8 cellular contexts compared by ENCODE assay signal in genomic region chr17:75828051-75828400, GRCh38. TPM values are rescaled to one million over a fixed set of nuclear protein-coding genes. Genes with fewer than 3 reads are reported as not detected.
DNase-seq lines count a peak whose midpoint lies in the region; ATAC-seq and TF ChIP-seq lines count a peak whose summit lies in the region.

No MANE protein-coding gene starts in this region.

- no peak overlapping the region for H3K4ac ChIP-seq in neuronal stem cell (ENCODE audit: low read length)

- H4K20me1 ChIP-seq in BLaER1, result peaks cover 40% of the 10 kb centered on the region
- no peaks in the 10 kb centered on the region for H4K20me1 ChIP-seq in KMS-11 (ENCODE audit: insufficient read depth)

- H3K4me3 ChIP-seq in BLaER1 (peak overlapping the region; percentile 19; the same call in 1 of the 2 replicates), KMS-11 (IDR thresholded peaks at IDR 0.05; ENCODE audit: insufficient read depth, low read depth, low read length) (no peak overlapping the region), choroid plexus epithelial cell (ENCODE audit: low read depth, low read length) (peak overlapping the region; percentile 54), neuronal stem cell (ENCODE audit: low read length in 2 of 2) (no peak overlapping the region)

- H3K36me3 ChIP-seq in BLaER1 (peaks cover 72% of the 10 kb centered on the region), KMS-11 (ENCODE audit: insufficient read depth) (no peaks in the 10 kb centered on the region), neuronal stem cell (replicated peaks in 1 of 2; ENCODE audit: control insufficient read depth in 2 of 2, insufficient read depth in 2 of 2, low read length in 2 of 2) (peaks cover 20 to 34% of the 10 kb centered on the region in 2 donors)

- H2BK5ac ChIP-seq in neuronal stem cell (ENCODE audit: low read length), result no peak overlapping the region

- H3K9me3 ChIP-seq in BLaER1 (no peaks in the 10 kb centered on the region), neuronal stem cell (replicated peaks in 1 of 2; ENCODE audit: control insufficient read depth in 2 of 2, insufficient read depth in 1 of 2, low read depth in 1 of 2, low read length in 2 of 2) (no peaks in the 10 kb centered on the region)

- no peak overlapping the region for H2BK12ac ChIP-seq in neuronal stem cell (ENCODE audit: low read length)

- H3K23ac ChIP-seq in neuronal stem cell (ENCODE audit: low read depth, low read length, poor library complexity), result peak overlapping the region; percentile 97

- peak overlapping the region; percentile 97 for H4K8ac ChIP-seq in neuronal stem cell (ENCODE audit: low read depth, low read length)

- H3K79me2 ChIP-seq in KMS-11 (ENCODE audit: insufficient read depth, low read depth), result no peaks in the 10 kb centered on the region

- H4K91ac ChIP-seq in neuronal stem cell (ENCODE audit: low read depth, low read length, poor library complexity), result no peak overlapping the region

- H2AFZ ChIP-seq in KMS-11 (ENCODE audit: low read depth) (peak overlapping the region; percentile 82), neuronal stem cell (ENCODE audit: low read length) (peak overlapping the region; percentile 53)

- no CpG with 5 or more reads among the region's 12 CpGs for WGBS in neuronal stem cell (ENCODE audit: extremely low coverage in 2 of 2, insufficient read length in 2 of 2, insufficient replicate concordance in 1 of 2), 2 donors

- H3K27ac ChIP-seq in BLaER1, result peak overlapping the region; percentile 84
- H3K27ac ChIP-seq in KMS-11, result peak overlapping the region; percentile 30; the same call in 1 of the 2 replicates
- no peak overlapping the region for H3K27ac ChIP-seq in neuronal stem cell (replicated peaks; ENCODE audit: low read length)

- TF ChIP-seq CTCF in KMS-11 (conservative IDR thresholded peaks at IDR 0.05; ENCODE audit: low read depth, low read length) (no peak), choroid plexus epithelial cell (conservative IDR thresholded peaks at IDR 0.05; ENCODE audit: low read depth, low read length) (no peak)

- peak overlapping the region; percentile 9 for H2AK5ac ChIP-seq in neuronal stem cell (ENCODE audit: low read depth, low read length)

- H3K4me2 ChIP-seq in BLaER1, result peak overlapping the region; percentile 86
- peak overlapping the region; percentile 56; the same call in 1 of the 2 replicates for H3K4me2 ChIP-seq in KMS-11
- H3K4me2 ChIP-seq in neuronal stem cell (ENCODE audit: insufficient read depth, low read length, poor library complexity, severe bottlenecking), result peak overlapping the region; percentile 57

- H3K4me1 ChIP-seq in BLaER1, result peaks cover 69% of the 10 kb centered on the region
- H3K4me1 ChIP-seq in KMS-11 (ENCODE audit: low read depth, poor library complexity, severe bottlenecking), result peaks cover 17% of the 10 kb centered on the region
- peaks cover 11 to 18% of the 10 kb centered on the region in 2 donors for H3K4me1 ChIP-seq in neuronal stem cell (ENCODE audit: control insufficient read depth in 2 of 2, insufficient read depth in 1 of 2, low read depth in 1 of 2, low read length in 2 of 2)

- peaks cover 7% of the 10 kb centered on the region for H3K79me1 ChIP-seq in neuronal stem cell (ENCODE audit: low read depth, low read length)

- DNase-seq in choroid plexus epithelial cell (ENCODE audit: low read depth), result no peak
- DNase-seq in neuronal stem cell (ENCODE audit: low spot score), result no peak
- DNase-seq in cerebellum (ENCODE audit: low spot score), result no peak
- DNase-seq in stimulated activated CD4-positive, alpha-beta T cell treated with anti-CD3 and anti-CD28 coated beads, Interleukin-4, amount 100 ng/mL, for 1 hour, result no peak
- DNase-seq in Ammon's horn (ENCODE audit: low spot score), result no peak

- ATAC-seq in GM21825 (IDR thresholded peaks at IDR 0.05; ENCODE audit: unreplicated experiment), result no peak

- H2BK120ac ChIP-seq in neuronal stem cell (ENCODE audit: low read depth, low read length), result peak overlapping the region; percentile 14

- H3K14ac ChIP-seq in neuronal stem cell (ENCODE audit: low read length), result no peak overlapping the region

- no peaks in the 10 kb centered on the region for H3K27me3 ChIP-seq in BLaER1
- H3K27me3 ChIP-seq in KMS-11 (ENCODE audit: insufficient read depth, low read depth), result no peaks in the 10 kb centered on the region
- H3K27me3 ChIP-seq in neuronal stem cell (ENCODE audit: control insufficient read depth in 3 of 3, insufficient read depth in 3 of 3, low read depth in 1 of 3, low read length in 3 of 3), result no peaks in the 10 kb centered on the region

- H3K9ac ChIP-seq in BLaER1, result peak overlapping the region; percentile 59; the same call in 1 of the 2 replicates
- no peak overlapping the region; the same call in 1 of the 2 replicates for H3K9ac ChIP-seq in KMS-11
- peak overlapping the region; percentile 65 for H3K9ac ChIP-seq in neuronal stem cell (ENCODE audit: low read depth, low read length, poor library complexity)

- H3K18ac ChIP-seq in neuronal stem cell (ENCODE audit: low read length), result peak overlapping the region; percentile 99

- H2BK15ac ChIP-seq in neuronal stem cell (ENCODE audit: low read length), result no peak overlapping the region

RNA-seq across cellular contexts. Expression of gene UNC13D, which starts 16.2 kb away (rescaled TPM):
- 1.4 TPM for polyA plus RNA-seq in neuronal stem cell (2013, experiment 1 of 2)
- 0.90 TPM for polyA plus RNA-seq in neuronal stem cell (2013, experiment 2 of 2)
- 1.6 TPM for total RNA-seq in cerebellum

RNA-seq across cellular contexts. Expression of gene WBP2, which starts 27.1 kb away (rescaled TPM):
- 80.4 TPM for polyA plus RNA-seq in neuronal stem cell (2013, experiment 1 of 2)
- polyA plus RNA-seq in neuronal stem cell (2013, experiment 2 of 2), result 79.8 TPM
- 26.0 TPM for total RNA-seq in cerebellum

RNA-seq across cellular contexts. Expression of gene UNK, which starts 43.4 kb away (rescaled TPM):
- 25.1 TPM for polyA plus RNA-seq in neuronal stem cell (2013, experiment 1 of 2)
- 26.8 TPM for polyA plus RNA-seq in neuronal stem cell (2013, experiment 2 of 2)
- 72.0 TPM for total RNA-seq in cerebellum

RNA-seq across cellular contexts. Expression of gene TRIM47, which starts 50.4 kb away (rescaled TPM):
- 1.2 TPM for polyA plus RNA-seq in neuronal stem cell (2013, experiment 1 of 2)
- polyA plus RNA-seq in neuronal stem cell (2013, experiment 2 of 2), result 0.68 TPM
- total RNA-seq in cerebellum, result 9.9 TPM

Comparison
In these comparisons a context has a peak if more than half of its experiments do, and no peak if none do; other contexts are left out.
1. H3K4me3 ChIP-seq: peak in BLaER1 (single experiment) and choroid plexus epithelial cell (single experiment); none in KMS-11 (single experiment) and neuronal stem cell (0 of 2).
2. Peak in every context shown above with its lines, with median percentiles within 50 percentile points of each other: H3K4me2 ChIP-seq.